ENCODE assay signal across 14 cellular contexts in the genomic region with DNA sequence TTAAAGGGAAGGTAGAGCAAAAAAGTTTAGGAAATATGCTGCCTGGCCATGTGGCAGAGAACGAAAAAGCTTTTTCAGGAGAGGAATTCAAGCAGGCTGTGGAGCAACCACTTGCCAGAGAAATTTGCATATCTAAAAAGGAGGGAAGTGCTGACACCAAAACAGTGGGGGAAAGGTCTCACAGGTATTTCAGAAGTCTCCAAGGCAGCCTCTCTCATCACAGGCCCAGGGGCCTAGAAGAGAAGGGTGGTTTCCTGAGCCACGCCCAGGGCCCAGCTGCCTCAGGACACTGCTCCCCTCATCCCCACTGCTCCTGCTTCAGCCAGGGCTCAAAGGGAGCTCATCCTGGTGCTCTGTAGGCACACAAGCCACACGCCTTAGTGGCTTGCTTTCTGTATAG. TPM values are rescaled to one million over a fixed set of nuclear protein-coding genes. Genes with fewer than 3 reads are reported as not detected.
A peak's percentile ranks its signal among the peaks of the same experiment; 100 is the strongest.
DNase-seq lines count a peak whose midpoint lies in the region; ATAC-seq and TF ChIP-seq lines count a peak whose summit lies in the region.
"Had no signal": no experiment of that assay in that cellular context is flagged by ENCODE, and none has a peak within 500 bp of the region (broad histone marks: within the 10 kb centered on the region; RNA-seq: fewer than 3 reads in every experiment).

No MANE protein-coding gene starts in this region.

- H3K9me3 ChIP-seq in BLaER1 treated with 17β-estradiol and CSF1 and Interleukin-3, amounts not matched to agents 10 nM and 100 nM (replicated peaks in 1 of 11), result peaks cover 0 to 95% (median 69%) of the 10 kb centered on the region in 11 experiments; a peak in 18 of 22 replicates
- H3K9me3 ChIP-seq in right lobe of liver (no peaks in the 10 kb centered on the region), SJCRH30 (replicated peaks) (no peaks in the 10 kb centered on the region)
- H3K9me3 ChIP-seq: esophagus muscularis mucosa, upper lobe of right lung had no signal

- no peak overlapping the region for H3K4me3 Mint-ChIP-seq in mesothelial cell of epicardium
- H3K4me3 Mint-ChIP-seq: activated naive CD8-positive, alpha-beta T cell treated with anti-CD3 and anti-CD28 coated beads, Interleukin-2, amount 50 U/mL, for 24 hours; memory B cell had no signal

- peaks cover 24% of the 10 kb centered on the region for H3K4me1 Mint-ChIP-seq in mesothelial cell of epicardium

- H3K27me3 ChIP-seq in BLaER1 treated with 17β-estradiol and CSF1 and Interleukin-3, amounts not matched to agents 10 nM and 100 nM, result no peaks in the 10 kb centered on the region
- H3K27me3 ChIP-seq in right lobe of liver (no peaks in the 10 kb centered on the region), SJCRH30 (no peaks in the 10 kb centered on the region)
- H3K27me3 ChIP-seq: esophagus muscularis mucosa, upper lobe of right lung had no signal

- peaks cover 15 to 100% (median 70%) of the 10 kb centered on the region in 11 experiments for H3K36me3 ChIP-seq in BLaER1 treated with 17β-estradiol and CSF1 and Interleukin-3, amounts not matched to agents 10 nM and 100 nM
- no peaks in the 10 kb centered on the region for H3K36me3 ChIP-seq in right lobe of liver
- H3K36me3 ChIP-seq in SJCRH30, result no peaks in the 10 kb centered on the region
- H3K36me3 ChIP-seq: esophagus muscularis mucosa, upper lobe of right lung had no signal

- 90% methylated on average over 1 of the region's 3 CpGs for WGBS in right lobe of liver (ENCODE audit: insufficient coverage, low coverage, low lambda C conversion rate, missing lambda C conversion rate)

- H3K36me3 Mint-ChIP-seq in mesothelial cell of epicardium, result peaks cover 12% of the 10 kb centered on the region

- peak; percentile 23 for DNase-seq in NAMALWA (ENCODE audit: low spot score)
- DNase-seq in mesothelial cell of epicardium (ENCODE audit: low spot score in 2 of 2, unreplicated experiment in 2 of 2), result no peak
- DNase-seq in right lobe of liver, result no peak
- no peak for DNase-seq in SJCRH30
- DNase-seq in 8988T, result no peak
- DNase-seq: activated naive CD8-positive, alpha-beta T cell treated with anti-CD3 and anti-CD28 coated beads, Interleukin-2, amount 50 U/mL, for 24 hours; NCI-H1092; NCI-H510A; upper lobe of right lung had no signal

- intact Hi-C loops in right lobe of liver (cut with DNase I), result no loop called here

- H3K4me3 ChIP-seq in BLaER1 treated with 17β-estradiol and CSF1 and Interleukin-3, amounts not matched to agents 10 nM and 100 nM, result peak overlapping the region in 2 of 10 experiments; percentile 15 to 28; a peak in 2 of 20 replicates
- H3K4me3 ChIP-seq in right lobe of liver (no peak overlapping the region), SJCRH30 (no peak overlapping the region)
- H3K4me3 ChIP-seq: esophagus muscularis mucosa, upper lobe of right lung had no signal

- H3K27ac ChIP-seq in BLaER1 treated with 17β-estradiol and CSF1 and Interleukin-3, amounts not matched to agents 10 nM and 100 nM, result peak overlapping the region in 8 of 11 experiments; percentile 3 to 59 (median 42); a peak in 13 of 22 replicates
- no peak overlapping the region for H3K27ac ChIP-seq in right lobe of liver
- H3K27ac ChIP-seq in SJCRH30, result no peak overlapping the region
- H3K27ac ChIP-seq: esophagus muscularis mucosa, upper lobe of right lung had no signal

- TF ChIP-seq POLR2A in right lobe of liver (IDR thresholded peaks at IDR 0.05), result no peak

- no peak overlapping the region for H3K9ac ChIP-seq in BLaER1 treated with 17β-estradiol and CSF1 and Interleukin-3, amounts not matched to agents 10 nM and 100 nM

- H4K20me1 ChIP-seq in BLaER1 treated with 17β-estradiol and CSF1 and Interleukin-3, amounts not matched to agents 10 nM and 100 nM, result peaks cover 0 to 5% (median 0%) of the 10 kb centered on the region in 11 experiments; a peak in 1 of 22 replicates

- peak overlapping the region; percentile 4 to 58 (median 46); a peak in 21 of 22 replicates for H3K4me2 ChIP-seq in BLaER1 treated with 17β-estradiol and CSF1 and Interleukin-3, amounts not matched to agents 10 nM and 100 nM

- no peak overlapping the region for H3K27ac Mint-ChIP-seq in mesothelial cell of epicardium
- H3K27ac Mint-ChIP-seq: activated naive CD8-positive, alpha-beta T cell treated with anti-CD3 and anti-CD28 coated beads, Interleukin-2, amount 50 U/mL, for 24 hours; memory B cell had no signal

- no peaks in the 10 kb centered on the region for H3K9me3 Mint-ChIP-seq in mesothelial cell of epicardium
- H3K9me3 Mint-ChIP-seq: activated naive CD8-positive, alpha-beta T cell treated with anti-CD3 and anti-CD28 coated beads, Interleukin-2, amount 50 U/mL, for 24 hours; memory B cell had no signal

- H3K27me3 Mint-ChIP-seq in mesothelial cell of epicardium (ENCODE audit: low read depth), result no peaks in the 10 kb centered on the region
- H3K27me3 Mint-ChIP-seq: activated naive CD8-positive, alpha-beta T cell treated with anti-CD3 and anti-CD28 coated beads, Interleukin-2, amount 50 U/mL, for 24 hours; memory B cell had no signal

- ATAC-seq in GM19328 (IDR thresholded peaks at IDR 0.05; ENCODE audit: unreplicated experiment), result peak; percentile 35
- ATAC-seq in HG02840 (IDR thresholded peaks at IDR 0.05; ENCODE audit: low FRiP score, unreplicated experiment), result peak; percentile 34
- ATAC-seq in right lobe of liver, result no peak
- ATAC-seq: activated naive CD8-positive, alpha-beta T cell treated with anti-CD3 and anti-CD28 coated beads, Interleukin-2, amount 50 U/mL, for 24 hours; upper lobe of right lung had no signal

- TF ChIP-seq CTCF in mesothelial cell of epicardium (IDR thresholded peaks at IDR 0.05; ENCODE audit: unreplicated experiment) (no peak), right lobe of liver (IDR thresholded peaks at IDR 0.05) (no peak)

- peaks cover 35 to 65% (median 53%) of the 10 kb centered on the region in 10 experiments for H3K4me1 ChIP-seq in BLaER1 treated with 17β-estradiol and CSF1 and Interleukin-3, amounts not matched to agents 10 nM and 100 nM
- H3K4me1 ChIP-seq in right lobe of liver, result peaks cover 0 to 11% (median 4%) of the 10 kb centered on the region in 4 donors
- H3K4me1 ChIP-seq in SJCRH30, result peaks cover 24% of the 10 kb centered on the region

RNA-seq across cellular contexts. Expression of gene STS, which starts 29.9 kb away (rescaled TPM):
- total RNA-seq in mesothelial cell of epicardium, result 4.2 to 4.5 TPM (median 4.4 TPM) in 3 replicates
- 10 to 100 TPM in 4 of 6 experiments, 1 to 10 TPM in 2; 4.7 to 12.8 (median 10.7) TPM for total RNA-seq in right lobe of liver
- total RNA-seq in SJCRH30 (2014; rRNA removed; shearing (Covaris generic)), result 7.7 and 7.8 TPM in 2 replicates

RNA-seq across cellular contexts. Expression of gene PUDP, which starts 30.4 kb away (rescaled TPM):
- total RNA-seq in mesothelial cell of epicardium (41.4 to 45.6 TPM (median 44.5 TPM) in 3 replicates), right lobe of liver (10 to 100 TPM in 4 of 6 experiments, 1 to 10 TPM in 2; 8.8 to 18.4 (median 11.8) TPM)
- total RNA-seq in SJCRH30 (2014; rRNA removed; shearing (Covaris generic)), result 22.1 and 22.5 TPM in 2 replicates

Comparison
In these comparisons a context has a peak if more than half of its experiments do, and no peak if none do; other contexts are left out.
1. H3K27ac ChIP-seq: peak in BLaER1 treated with 17β-estradiol and CSF1 and Interleukin-3, amounts not matched to agents 10 nM and 100 nM (8 of 11); none in right lobe of liver (0 of 3) and SJCRH30 (single experiment).
2. ATAC-seq: peak in GM19328 (single experiment) and HG02840 (single experiment); none in right lobe of liver (0 of 4).